ENCODE assay signal across 15 cellular contexts in the genomic region with DNA sequence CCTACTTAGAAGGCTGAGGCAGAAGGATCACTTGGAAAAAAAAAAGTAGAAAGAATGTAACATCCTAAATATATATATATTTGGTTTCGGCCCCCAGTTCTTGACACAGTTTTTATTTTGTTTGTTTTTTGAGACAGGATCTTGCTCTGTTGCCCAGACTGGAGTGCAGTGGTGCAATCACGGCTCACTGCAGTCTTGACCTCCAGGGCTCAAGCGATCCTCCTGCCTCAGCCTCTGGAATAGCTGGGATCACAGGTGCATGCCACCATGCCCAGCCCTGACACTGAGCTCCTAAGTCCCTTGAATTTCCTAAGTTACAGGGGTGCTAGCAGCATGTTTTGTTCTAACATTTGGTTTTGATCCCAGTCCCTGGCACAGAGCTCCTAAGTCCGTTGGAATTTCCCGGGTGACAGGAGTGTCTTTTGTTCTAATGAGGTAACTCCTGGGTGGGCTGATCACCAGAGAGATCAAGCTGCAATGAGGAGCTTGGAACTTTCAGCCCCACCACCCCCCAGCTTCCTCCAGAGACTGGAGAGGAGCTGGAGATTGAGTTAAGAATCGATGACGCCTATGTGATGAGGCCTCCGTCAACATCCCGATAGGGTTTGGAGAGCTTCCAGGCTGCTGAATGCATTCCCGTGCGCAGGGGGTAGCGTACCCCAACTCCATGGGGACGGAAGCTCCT. TPM values are rescaled to one million over a fixed set of nuclear protein-coding genes. Genes with fewer than 3 reads are reported as not detected.
DNase-seq lines count a peak whose midpoint lies in the region; ATAC-seq and TF ChIP-seq lines count a peak whose summit lies in the region.
"Had no signal": no experiment of that assay in that cellular context is flagged by ENCODE, and none has a peak within 500 bp of the region (broad histone marks: within the 10 kb centered on the region; RNA-seq: fewer than 3 reads in every experiment).

No MANE protein-coding gene starts in this region.

- H3K4me1 ChIP-seq in BLaER1: peaks cover 90% of the 10 kb centered on the region
- H3K4me1 ChIP-seq in SJSA1 (replicated peaks): peaks cover 83% of the 10 kb centered on the region
- H3K4me1 ChIP-seq in gastroesophageal sphincter: peaks cover 8 to 100% (median 49%) of the 10 kb centered on the region in 3 donors
- H3K4me1 ChIP-seq in rectal smooth muscle tissue (ENCODE audit: control insufficient read depth, insufficient read depth, low read length): peaks cover 56% of the 10 kb centered on the region
- no peaks in the 10 kb centered on the region for H3K4me1 ChIP-seq in colonic mucosa

- intact Hi-C loops in colonic mucosa (cut with DNase I): no loop called here

- H3K9me3 ChIP-seq in BLaER1 (no peaks in the 10 kb centered on the region), SJSA1 (replicated peaks) (no peaks in the 10 kb centered on the region), gastroesophageal sphincter (no peaks in the 10 kb centered on the region), colonic mucosa (no peaks in the 10 kb centered on the region)

- peak; percentile 96 to 97 for DNase-seq in SJSA1 (ENCODE audit: low read depth in 1 of 2, low spot score in 2 of 2)
- no peak for DNase-seq in MV-4-11 (lab: John Stamatoyannopoulos, UW)
- DNase-seq in HuH-7 (ENCODE audit: low spot score): no peak
- no peak for DNase-seq in colonic mucosa
- DNase-seq: CD4-positive, CD25-positive, alpha-beta regulatory T cell; DMS53; H7; NCI-H1417; NCI-H187 treated with DMSO at 0.1 percent for 48 hours; NCI-H345; NCI-H69; SHP77 treated with DMSO at 0.1 percent for 48 hours had no signal

- TF ChIP-seq POLR2A in gastroesophageal sphincter (IDR thresholded peaks at IDR 0.05): no peak

- H3K4me2 ChIP-seq in BLaER1: peak overlapping the region; percentile 36; the same call in 1 of the 2 replicates

- H3K27me3 ChIP-seq in BLaER1 (no peaks in the 10 kb centered on the region), SJSA1 (replicated peaks) (no peaks in the 10 kb centered on the region), gastroesophageal sphincter (no peaks in the 10 kb centered on the region), rectal smooth muscle tissue (ENCODE audit: control insufficient read depth, insufficient read depth, low read length) (no peaks in the 10 kb centered on the region), colonic mucosa (no peaks in the 10 kb centered on the region)

- no peak for ATAC-seq in gastroesophageal sphincter

- 0 out of 2 replicates have a peak, but pooled peaks cover 6% of the 10 kb centered on the region for H4K20me1 ChIP-seq in BLaER1

- no peak for TF ChIP-seq CTCF in gastroesophageal sphincter (IDR thresholded peaks at IDR 0.05)
- TF ChIP-seq CTCF in colonic mucosa (IDR thresholded peaks at IDR 0.05): no peak

- H3K4me3 ChIP-seq in BLaER1 (no peak overlapping the region), SJSA1 (no peak overlapping the region), gastroesophageal sphincter (no peak overlapping the region), rectal smooth muscle tissue (ENCODE audit: low read length) (no peak overlapping the region), colonic mucosa (no peak overlapping the region)

- WGBS in gastroesophageal sphincter (ENCODE audit: low coverage in 1 of 2), 2 donors: 70 to 100% methylated on average over 1 to 6 of the region's 13 CpGs

- no peak overlapping the region for H3K27ac ChIP-seq in BLaER1
- H3K27ac ChIP-seq in SJSA1: peak overlapping the region; percentile 94
- peak overlapping the region in 3 of 4 donors; percentile 61 to 93 (median 91) for H3K27ac ChIP-seq in gastroesophageal sphincter
- peak overlapping the region; percentile 58 for H3K27ac ChIP-seq in rectal smooth muscle tissue (ENCODE audit: low read depth, low read length)
- H3K27ac ChIP-seq in colonic mucosa: no peak overlapping the region

- H3K36me3 ChIP-seq in BLaER1 (peaks cover 13% of the 10 kb centered on the region; the same call in 1 of the 2 replicates), SJSA1 (peaks cover 34% of the 10 kb centered on the region), gastroesophageal sphincter (peaks cover 0 to under 1% of the 10 kb centered on the region in 2 donors), rectal smooth muscle tissue (ENCODE audit: control insufficient read depth, insufficient read depth, low read length) (no peaks in the 10 kb centered on the region), colonic mucosa (no peaks in the 10 kb centered on the region)

- no peak for TF ChIP-seq EP300 in gastroesophageal sphincter (IDR thresholded peaks at IDR 0.05)

- H3K9ac ChIP-seq in BLaER1 (no peak overlapping the region), rectal smooth muscle tissue (ENCODE audit: low read length) (no peak overlapping the region), colonic mucosa (ENCODE audit: low read depth in 2 of 2, low read length in 2 of 2) (no peak overlapping the region)

RNA-seq across cellular contexts. Expression of a gene that starts 20.0 kb away (rescaled TPM):
- total RNA-seq in SJSA1 (2014; rRNA removed; shearing (Covaris generic)): 362 and 546 TPM in 2 replicates
- total RNA-seq in gastroesophageal sphincter (100 to 1,000 TPM; 333 to 451 (median 412) TPM), colonic mucosa (10 to 100 TPM; 20.3 to 39.3 TPM)

RNA-seq across cellular contexts. Expression of a gene that starts 35.7 kb away (rescaled TPM):
- 48.4 and 97.4 TPM in 2 replicates for total RNA-seq in SJSA1 (2014; rRNA removed; shearing (Covaris generic))
- 10 to 100 TPM; 39.0 to 53.8 (median 47.2) TPM for total RNA-seq in gastroesophageal sphincter
- total RNA-seq in colonic mucosa: 10 to 100 TPM; 38.6 to 41.6 TPM

RNA-seq across cellular contexts. Expression of a gene that starts 35.9 kb away (rescaled TPM):
- total RNA-seq in SJSA1 (2014; rRNA removed; shearing (Covaris generic)): 52.3 and 59.4 TPM in 2 replicates
- total RNA-seq in gastroesophageal sphincter: 10 to 100 TPM; 19.2 to 52.6 (median 25.1) TPM
- total RNA-seq in colonic mucosa: 10 to 100 TPM; 21.7 to 29.7 TPM

RNA-seq across cellular contexts. Expression of a gene that starts 46.4 kb away (rescaled TPM):
- 376 and 384 TPM in 2 replicates for total RNA-seq in SJSA1 (2014; rRNA removed; shearing (Covaris generic))
- 100 to 1,000 TPM; 106 to 194 (median 148) TPM for total RNA-seq in gastroesophageal sphincter
- 100 to 1,000 TPM; 163 to 300 TPM for total RNA-seq in colonic mucosa

RNA-seq across cellular contexts. Expression of a gene that starts 47.2 kb away (rescaled TPM):
- 21.5 and 37.3 TPM in 2 replicates for total RNA-seq in SJSA1 (2014; rRNA removed; shearing (Covaris generic))
- total RNA-seq in gastroesophageal sphincter (10 to 100 TPM; 18.4 to 27.8 (median 20.9) TPM), colonic mucosa (10 to 100 TPM; 24.9 to 38.9 TPM)

Comparison
In these comparisons a context has a peak if more than half of its experiments do, and no peak if none do; other contexts are left out.
1. H3K27ac ChIP-seq: peak in SJSA1 (single experiment), gastroesophageal sphincter (3 of 4) and rectal smooth muscle tissue (single experiment); none in BLaER1 (single experiment) and colonic mucosa (single experiment).
2. DNase-seq: peak in SJSA1 (2 of 2); none in MV-4-11 (single experiment), HuH-7 (single experiment) and colonic mucosa (single experiment).